ENCODE assay signal across 8 cellular contexts in the genomic region with DNA sequence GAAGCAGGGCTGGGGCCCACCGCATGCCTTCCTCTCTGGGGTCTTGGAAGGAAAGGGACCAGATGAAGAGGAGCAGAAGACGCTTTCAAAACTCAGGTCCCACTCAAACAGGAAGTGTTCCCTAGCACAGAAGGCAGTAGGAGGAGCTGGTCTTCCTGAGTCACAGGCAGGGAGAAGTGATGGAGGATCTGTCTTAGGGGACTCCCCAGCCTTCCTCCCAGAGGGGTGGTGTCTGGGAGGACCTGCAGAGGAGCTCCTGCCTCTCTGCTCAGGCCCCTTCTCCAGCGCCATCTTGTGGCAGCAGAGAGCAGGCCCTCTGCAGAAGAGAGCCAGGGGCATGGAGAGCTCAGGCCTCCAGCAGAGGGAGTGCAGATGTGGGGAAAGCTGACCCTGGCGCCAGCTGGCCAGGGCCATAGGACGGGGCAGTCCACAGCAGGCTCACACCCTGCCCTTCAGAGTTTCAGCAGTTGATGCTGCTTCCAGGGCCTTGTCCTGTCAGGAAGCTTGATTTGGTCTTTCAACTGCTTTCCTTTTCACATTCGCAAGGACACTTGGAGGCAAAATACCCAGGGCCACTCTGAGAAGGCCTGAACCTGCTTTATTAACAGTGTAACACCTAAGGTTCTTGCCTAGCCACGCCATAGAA.
A peak's percentile ranks its signal among the peaks of the same experiment; 100 is the strongest.
DNase-seq lines count a peak whose midpoint lies in the region; ATAC-seq and TF ChIP-seq lines count a peak whose summit lies in the region.

No MANE protein-coding gene starts in this region.

- H3K4me3 Mint-ChIP-seq in progenitor cell of endocrine pancreas (ENCODE audit: low read depth) = no peak overlapping the region

- peak overlapping the region; percentile 16; the same call in 1 of the 2 replicates for H3K9ac ChIP-seq in KMS-11

- H3K4me1 Mint-ChIP-seq in progenitor cell of endocrine pancreas (ENCODE audit: low read depth) = peaks cover 19% of the 10 kb centered on the region

- H3K9me3 Mint-ChIP-seq in progenitor cell of endocrine pancreas (ENCODE audit: low read depth) = no peaks in the 10 kb centered on the region

- ATAC-seq in GM21825 (IDR thresholded peaks at IDR 0.05; ENCODE audit: unreplicated experiment) = peak; percentile 96

- H3K4me1 ChIP-seq in KMS-11 (ENCODE audit: low read depth, poor library complexity, severe bottlenecking) (peaks cover 13% of the 10 kb centered on the region), cardiac muscle cell (ENCODE audit: low read depth) (no peaks in the 10 kb centered on the region)

- no peaks in the 10 kb centered on the region for H3K36me3 Mint-ChIP-seq in progenitor cell of endocrine pancreas (ENCODE audit: insufficient read depth)

- H3K36me3 ChIP-seq in GM06990 (ENCODE audit: control insufficient read depth, insufficient read depth, low read length) (no peaks in the 10 kb centered on the region), KMS-11 (ENCODE audit: insufficient read depth) (no peaks in the 10 kb centered on the region), cardiac muscle cell (no peaks in the 10 kb centered on the region)

- DNase-seq in GM06990 (ENCODE audit: extremely low read depth, insufficient read length) = peak; percentile 77
- peak; percentile 89 for DNase-seq in SK-N-DZ (ENCODE audit: low spot score)
- DNase-seq in activated naive CD4-positive, alpha-beta T cell treated with anti-CD3 and anti-CD28 coated beads, Interleukin-2, amount 50 U/mL, for 16 hours = peak; percentile 77
- DNase-seq in cardiac muscle cell (ENCODE audit: low read depth in 1 of 2, low spot score in 1 of 2) = peak; percentile 90 to 92
- peak; percentile 78 for DNase-seq in progenitor cell of endocrine pancreas (ENCODE audit: low spot score, unreplicated experiment)
- DNase-seq in cortex of kidney (lab: John Stamatoyannopoulos, UW) = no peak

- H3K4me3 ChIP-seq in GM06990 (replicated peaks; ENCODE audit: low read depth, low read length) (peak overlapping the region; percentile 15), KMS-11 (IDR thresholded peaks at IDR 0.05; ENCODE audit: insufficient read depth, low read depth, low read length) (no peak overlapping the region), cardiac muscle cell (no peak overlapping the region)

- TF ChIP-seq CTCF in GM06990 (IDR thresholded peaks at IDR 0.05; ENCODE audit: insufficient read depth, low read length, poor library complexity, severe bottlenecking) (peak; percentile 100), KMS-11 (conservative IDR thresholded peaks at IDR 0.05; ENCODE audit: low read depth, low read length) (peak; percentile 92), cardiac muscle cell (IDR thresholded peaks at IDR 0.05; ENCODE audit: low read depth, low read length) (peak; percentile 99), progenitor cell of endocrine pancreas (IDR thresholded peaks at IDR 0.05; ENCODE audit: unreplicated experiment) (peak; percentile 94)

- no peaks in the 10 kb centered on the region for H3K79me2 ChIP-seq in KMS-11 (ENCODE audit: insufficient read depth, low read depth)

- H4K20me1 ChIP-seq in KMS-11 (ENCODE audit: insufficient read depth) = no peaks in the 10 kb centered on the region

- peak overlapping the region; percentile 95 for H2AFZ ChIP-seq in KMS-11 (ENCODE audit: low read depth)

- H3K27ac Mint-ChIP-seq in progenitor cell of endocrine pancreas = peak overlapping the region; percentile 31

- H3K27ac ChIP-seq in KMS-11 = peak overlapping the region; percentile 16; the same call in 1 of the 2 replicates
- H3K27ac ChIP-seq in cardiac muscle cell = peak overlapping the region; percentile 49

- H3K27me3 Mint-ChIP-seq in progenitor cell of endocrine pancreas = no peaks in the 10 kb centered on the region

- H3K27me3 ChIP-seq in GM06990 (replicated peaks; ENCODE audit: control insufficient read depth, insufficient read depth, low read length) (no peaks in the 10 kb centered on the region), KMS-11 (ENCODE audit: insufficient read depth, low read depth) (no peaks in the 10 kb centered on the region), cardiac muscle cell (no peaks in the 10 kb centered on the region)

- peak overlapping the region; percentile 87 for H3K4me2 ChIP-seq in KMS-11

- no peaks in the 10 kb centered on the region for H3K9me3 ChIP-seq in cardiac muscle cell (ENCODE audit: low read depth)
